8 cellular contexts compared by ENCODE assay signal in genomic region chr20:50190251-50191064, GRCh38. TPM values are rescaled to one million over a fixed set of nuclear protein-coding genes. Genes with fewer than 3 reads are reported as not detected.
A peak's percentile ranks its signal among the peaks of the same experiment; 100 is the strongest.
DNase-seq lines count a peak whose midpoint lies in the region; ATAC-seq and TF ChIP-seq lines count a peak whose summit lies in the region.

Gene CEBPB, plus strand, starts transcription at chr20:50190830. Its CDS starts 204 bp downstream, at chr20:50191034.

- under 1% methylated on average over 54 of the region's 89 CpGs for WGBS in mesenchymal stem cell

- H2BK120ac ChIP-seq in mesenchymal stem cell (ENCODE audit: low read depth, low read length): peak within 1 kb of the TSS; percentile 96

- H3K23ac ChIP-seq in mesenchymal stem cell (ENCODE audit: low read length in 2 of 2): peak within 1 kb of the TSS in 1 of 2 experiments; percentile 90

- CTCF ChIA-PET in A673 (lab: Charles Lee): no interaction called here
- CTCF ChIA-PET in activated CD8-positive, alpha-beta memory T cell treated with anti-CD3 and anti-CD28 coated beads for 36 hours (lab: Charles Lee): interaction anchor here (0.7 to 9.0 kb wide), 9 partner anchors 9 to 389 kb away, joined by 3 to 73 read pairs (median 4); no protein-coding TSS in a partner anchor

- no TSS peak for BruUV-seq in A673 (replicated peaks; lab: Mats Ljungman, UMichigan)

- H4K91ac ChIP-seq in mesenchymal stem cell (ENCODE audit: low read length): peak within 1 kb of the TSS; percentile 89

- no peak within 1 kb of the TSS for H2AFZ ChIP-seq in mesenchymal stem cell (ENCODE audit: low read depth, low read length)

- H2BK15ac ChIP-seq in mesenchymal stem cell (ENCODE audit: low read depth, poor library complexity, severe bottlenecking): peak within 1 kb of the TSS; percentile 93

- peak within 1 kb of the TSS; percentile 99 for H3K9ac ChIP-seq in mesenchymal stem cell (ENCODE audit: low read length)

- ATAC-seq in GM18517 (IDR thresholded peaks at IDR 0.05; ENCODE audit: unreplicated experiment) (peak; percentile 40), HG03439 (IDR thresholded peaks at IDR 0.05; ENCODE audit: unreplicated experiment) (peak; percentile 46)

- DNase-seq in A673 (ENCODE audit: low spot score) (peak; percentile 93), NOMO-1 treated with DMSO at 0.1 percent for 48 hours (lab: John Stamatoyannopoulos, UW; ENCODE audit: unreplicated experiment) (peak; percentile 83), mesenchymal stem cell (peak; percentile 95)
- DNase-seq in effector memory CD4-positive, alpha-beta T cell: peak; percentile 67 to 72 (median 70)
- peak; percentile 62 for DNase-seq in stimulated activated CD8-positive, alpha-beta memory T cell treated with anti-CD3 and anti-CD28 coated beads, Interleukin-15, amount 100 ng/mL, for 1 hour (ENCODE audit: low read depth)

- H3K4ac ChIP-seq in mesenchymal stem cell (ENCODE audit: low read depth in 1 of 2, low read length in 2 of 2): peak within 1 kb of the TSS; percentile 34 to 86

- TF ChIP-seq CTCF in A673 (conservative IDR thresholded peaks at IDR 0.05; ENCODE audit: low read depth, low read length): peak; percentile 74

- H3K27me3 ChIP-seq in A673 (replicated peaks; ENCODE audit: insufficient read depth, low read depth, low read length, poor library complexity) (no peaks in the 10 kb centered on the region), mesenchymal stem cell (ENCODE audit: control insufficient read depth in 1 of 2, insufficient read depth in 1 of 2, low read length in 2 of 2) (no peaks in the 10 kb centered on the region)
- H3K27me3 ChIP-seq in effector memory CD4-positive, alpha-beta T cell (replicated peaks; ENCODE audit: control insufficient read depth, insufficient read depth, low read length, poor library complexity, severe bottlenecking): no peaks in the 10 kb centered on the region

- peak within 1 kb of the TSS; percentile 97 to 98 for H3K18ac ChIP-seq in mesenchymal stem cell (ENCODE audit: low read depth in 1 of 2, low read length in 2 of 2)

- H3K9me3 ChIP-seq in A673 (ENCODE audit: low read depth, low read length, poor library complexity, severe bottlenecking): no peaks in the 10 kb centered on the region
- no peaks in the 10 kb centered on the region for H3K9me3 ChIP-seq in effector memory CD4-positive, alpha-beta T cell (ENCODE audit: control insufficient read depth, low read length)
- no peaks in the 10 kb centered on the region for H3K9me3 ChIP-seq in mesenchymal stem cell (ENCODE audit: control insufficient read depth, low read length)

- H3K4me3 ChIP-seq in A673 (ENCODE audit: low read depth, low read length, poor library complexity, severe bottlenecking) (peak within 1 kb of the TSS; percentile 97), mesenchymal stem cell (ENCODE audit: insufficient read depth in 1 of 2, low read depth in 1 of 2, low read length in 2 of 2) (peak within 1 kb of the TSS; percentile 81 to 99)
- H3K4me3 ChIP-seq in effector memory CD4-positive, alpha-beta T cell (ENCODE audit: insufficient read depth, low read depth, low read length, poor library complexity, severe bottlenecking): peak within 1 kb of the TSS; percentile 91

- H3K4me2 ChIP-seq in mesenchymal stem cell (ENCODE audit: low read length, poor library complexity, severe bottlenecking): peak within 1 kb of the TSS; percentile 82

- H3K36me3 ChIP-seq in A673 (ENCODE audit: insufficient read depth, low read length, poor library complexity, severe bottlenecking) (peaks cover 28% of the 10 kb centered on the region), mesenchymal stem cell (ENCODE audit: control insufficient read depth in 1 of 2, insufficient read depth in 2 of 2, low read depth in 1 of 2, low read length in 2 of 2) (peaks cover 17 to 33% of the 10 kb centered on the region in 2 experiments)
- H3K36me3 ChIP-seq in effector memory CD4-positive, alpha-beta T cell (ENCODE audit: control insufficient read depth, insufficient read depth, low read length): no peaks in the 10 kb centered on the region

- H3K4me1 ChIP-seq in A673 (ENCODE audit: insufficient read depth, low read length, poor library complexity, severe bottlenecking) (peaks cover 45% of the 10 kb centered on the region), mesenchymal stem cell (ENCODE audit: control insufficient read depth, insufficient read depth, low read depth, low read length) (peaks cover 37% of the 10 kb centered on the region)
- H3K4me1 ChIP-seq in effector memory CD4-positive, alpha-beta T cell (ENCODE audit: control insufficient read depth, insufficient read depth, low read length, poor library complexity, severe bottlenecking): peaks cover 18% of the 10 kb centered on the region

- H2BK12ac ChIP-seq in mesenchymal stem cell (ENCODE audit: low read length in 2 of 2): peak within 1 kb of the TSS in 1 of 2 experiments; percentile 95

- POLR2A ChIA-PET in A673 (lab: Charles Lee; ENCODE audit: low non-redundant PET): interaction anchor here (0.6 to 1.6 kb wide), 2 partner anchors 189 to 335 kb away, joined by 5 to 8 read pairs; no protein-coding TSS in a partner anchor
- POLR2A ChIA-PET in activated CD8-positive, alpha-beta memory T cell treated with anti-CD3 and anti-CD28 coated beads for 36 hours (lab: Charles Lee): interaction anchor here (0.6 to 2.0 kb wide), 9 partner anchors 93 to 380 kb away, joined by 3 to 9 read pairs (median 3); no protein-coding TSS in a partner anchor

- H4K8ac ChIP-seq in mesenchymal stem cell (ENCODE audit: low read length): peak within 1 kb of the TSS; percentile 79

- peaks cover 7% of the 10 kb centered on the region for H3K79me1 ChIP-seq in mesenchymal stem cell (replicated peaks; ENCODE audit: low read length, poor library complexity, severe bottlenecking)

- H2BK5ac ChIP-seq in mesenchymal stem cell (ENCODE audit: low read depth, low read length, poor library complexity, severe bottlenecking): peak within 1 kb of the TSS; percentile 54

- H2AK5ac ChIP-seq in mesenchymal stem cell (ENCODE audit: low read length, severe bottlenecking): no peak within 1 kb of the TSS

- intact Hi-C loops in A673 (cut with micrococcal nuclease; ENCODE audit: unreplicated experiment): loop anchor here (1.0 to 2.0 kb wide), 3 partner anchors 188 to 274 kb away; no protein-coding TSS in a partner anchor

- peak within 1 kb of the TSS; percentile 99 for H3K27ac ChIP-seq in A673 (ENCODE audit: low read depth, low read length, poor library complexity, severe bottlenecking)
- peak within 1 kb of the TSS; percentile 74 for H3K27ac ChIP-seq in effector memory CD4-positive, alpha-beta T cell (ENCODE audit: insufficient read depth, low read length, poor library complexity, severe bottlenecking)
- peak within 1 kb of the TSS; percentile 81 for H3K27ac ChIP-seq in mesenchymal stem cell (ENCODE audit: low read length, poor library complexity, severe bottlenecking)

- H3K14ac ChIP-seq in mesenchymal stem cell (ENCODE audit: low read length in 2 of 2): peak within 1 kb of the TSS; percentile 19 to 78

RNA-seq across cellular contexts. Expression of gene CEBPB, which starts in this region (rescaled TPM):
- 130 and 136 TPM in 2 replicates for total RNA-seq in A673 (2021)
- 10 to 100 TPM; 32.5 to 32.6 TPM for total RNA-seq in activated CD8-positive, alpha-beta memory T cell treated with anti-CD3 and anti-CD28 coated beads for 36 hours
- polyA plus RNA-seq in mesenchymal stem cell (2013, experiment 1 of 2): 130 TPM
- 131 TPM for polyA plus RNA-seq in mesenchymal stem cell (2013, experiment 2 of 2)

Comparison
In these comparisons a context has a peak if more than half of its experiments do, and no peak if none do; other contexts are left out.
1. Peak in every context shown above with its lines: DNase-seq, ATAC-seq, H3K4me3 ChIP-seq and H3K27ac ChIP-seq.